Comparison of ENCODE assay signal across 30 cellular contexts in genomic region chr5:1952456-1953099, GRCh38.
DNase-seq lines count a peak whose midpoint lies in the region; ATAC-seq, FAIRE-seq and TF ChIP-seq lines count a peak whose summit lies in the region.
"Had no signal": no experiment of that assay in that cellular context is flagged by ENCODE, and none has a peak within 500 bp of the region (broad histone marks: within the 10 kb centered on the region; RNA-seq: fewer than 3 reads in every experiment).

No MANE protein-coding gene starts in this region.

- H2AFZ ChIP-seq in HCT116 (ENCODE audit: low read depth, low read length, poor library complexity, severe bottlenecking) = no peak overlapping the region

- H3K9me3 ChIP-seq in BLaER1 (no peaks in the 10 kb centered on the region), HCT116 (ENCODE audit: control insufficient read depth in 1 of 2, insufficient read depth in 1 of 2, low read depth in 1 of 2, low read length in 2 of 2) (no peaks in the 10 kb centered on the region)
- H3K9me3 ChIP-seq: prostate gland, SJCRH30, thyroid gland had no signal

- H3K27ac Mint-ChIP-seq in mesothelial cell of epicardium = no peak overlapping the region
- H3K27ac Mint-ChIP-seq: activated B cell treated with CpG ODN at 0.5 μM for 24 hours; activated T-cell treated with anti-CD3 and anti-CD28 coated beads, Interleukin-2, amount 50 U/mL, for 72 hours; CD8-positive, alpha-beta memory T cell; immature natural killer cell; memory B cell; T-cell had no signal

- RAD21 ChIA-PET in HCT116 (lab: Charles Lee; ENCODE audit: low non-redundant PET in 1 of 2, low total read pairs in 2 of 2, uncharacterized antibody in 2 of 2, unreplicated experiment in 2 of 2) = no interaction called here

- no peak overlapping the region for H3K4me3 Mint-ChIP-seq in mesothelial cell of epicardium
- H3K4me3 Mint-ChIP-seq: activated B cell treated with CpG ODN at 0.5 μM for 24 hours; activated T-cell treated with anti-CD3 and anti-CD28 coated beads, Interleukin-2, amount 50 U/mL, for 72 hours; CD8-positive, alpha-beta memory T cell; immature natural killer cell; memory B cell; T-cell had no signal

- no peaks in the 10 kb centered on the region for H3K9me2 ChIP-seq in HCT116 (ENCODE audit: insufficient read depth)

- no peak for DNase-seq in HCT116 (ENCODE audit: low read depth, low spot score)
- DNase-seq in foreskin keratinocyte = no peak
- peak; percentile 75 for DNase-seq in mesenteric fat pad (ENCODE audit: low spot score)
- DNase-seq in mesothelial cell of epicardium (ENCODE audit: low spot score in 2 of 2, unreplicated experiment in 2 of 2) = no peak
- DNase-seq in NCI-H82 treated with DMSO at 0.1 percent for 48 hours (lab: John Stamatoyannopoulos, UW; ENCODE audit: unreplicated experiment) = no peak
- no peak for DNase-seq in urothelium cell line (ENCODE audit: low spot score)
- no peak for DNase-seq in activated CD8-positive, alpha-beta memory T cell treated with anti-CD3 and anti-CD28 coated beads, Interleukin-2, amount 50 U/mL, for 4 hours
- DNase-seq: activated B cell treated with CpG ODN at 0.5 μM for 24 hours; activated CD4-positive, alpha-beta T cell treated with anti-CD3 and anti-CD28 coated beads, Interleukin-2, amount 50 U/mL, for 1 hour; activated naive CD4-positive, alpha-beta T cell treated with Interleukin-2 at 50 U/mL for 16 hours; activated T-cell treated with anti-CD3 and anti-CD28 coated beads, Interleukin-2, amount 50 U/mL, for 72 hours; CD8-positive, alpha-beta memory T cell; DMS153; immature natural killer cell; NCI-H1092; NCI-H1694 treated with DMSO at 0.1 percent for 48 hours; NCI-H446; NCI-H774; SJCRH30; stimulated activated CD4-positive, alpha-beta T cell treated with anti-CD3 and anti-CD28 coated beads, Interleukin-2, amount 100 ng/mL, for 48 hours; T-cell; thyroid gland had no signal

- H3K79me2 ChIP-seq in HCT116 (ENCODE audit: insufficient read depth, low read length) = no peaks in the 10 kb centered on the region

- peak overlapping the region; percentile 49 for H3K4me2 ChIP-seq in BLaER1
- H3K4me2 ChIP-seq in HCT116 (ENCODE audit: low read length) = no peak overlapping the region

- peaks cover 2% of the 10 kb centered on the region for H3K4me1 Mint-ChIP-seq in mesothelial cell of epicardium
- H3K4me1 Mint-ChIP-seq: activated B cell treated with CpG ODN at 0.5 μM for 24 hours; CD8-positive, alpha-beta memory T cell; immature natural killer cell; memory B cell; T-cell had no signal

- no peak for TF ChIP-seq RAD21 in HCT116 (IDR thresholded peaks at IDR 0.05; ENCODE audit: low read depth)

- peaks cover 73% of the 10 kb centered on the region for H3K27me3 Mint-ChIP-seq in mesothelial cell of epicardium (ENCODE audit: low read depth)

- H3K9ac ChIP-seq in BLaER1 (no peak overlapping the region), HCT116 (ENCODE audit: low read length) (no peak overlapping the region)

- H3K4me1 ChIP-seq in BLaER1 (peaks cover 31% of the 10 kb centered on the region), HCT116 (ENCODE audit: control insufficient read depth in 1 of 2, insufficient read depth in 2 of 2, low read length in 2 of 2) (no peaks in the 10 kb centered on the region), foreskin keratinocyte (peaks cover 7% of the 10 kb centered on the region)
- H3K4me1 ChIP-seq: prostate gland, SJCRH30, thyroid gland had no signal

- H3K27me3 ChIP-seq in BLaER1 = peaks cover 30% of the 10 kb centered on the region
- H3K27me3 ChIP-seq in HCT116 (ENCODE audit: insufficient read depth, low read length) = peaks cover 32% of the 10 kb centered on the region; the same call in 1 of the 2 replicates
- no peaks in the 10 kb centered on the region for H3K27me3 ChIP-seq in foreskin keratinocyte
- H3K27me3 ChIP-seq: SJCRH30, thyroid gland had no signal

- ATAC-seq in HCT116 = peak; percentile 54
- no peak for ATAC-seq in foreskin keratinocyte
- ATAC-seq: activated T-cell treated with anti-CD3 and anti-CD28 coated beads, Interleukin-2, amount 50 U/mL, for 72 hours; K562; left lobe of liver; sciatic nerve; T-cell had no signal

- no peak for TF ChIP-seq POLR2A in HCT116 (IDR thresholded peaks at IDR 0.05; ENCODE audit: borderline replicate concordance, extremely low read depth, insufficient read depth, insufficient read length)

- no peak overlapping the region for H3K4me3 ChIP-seq in BLaER1
- H3K4me3 ChIP-seq in HCT116 (replicated peaks in 1 of 2; ENCODE audit: low read depth in 1 of 2, low read length in 2 of 2) = no peak overlapping the region
- H3K4me3 ChIP-seq: K562, prostate gland, SJCRH30, thyroid gland had no signal

- FAIRE-seq in urothelium cell line (lab: Jason Lieb, UNC) = no peak
- FAIRE-seq: frontal cortex, GM12892, K562 had no signal

- no peak for TF ChIP-seq CTCF in HCT116 (IDR thresholded peaks at IDR 0.05 in 2 of 3, conservative IDR thresholded peaks at IDR 0.05 in 1 of 3; ENCODE audit: borderline replicate concordance in 1 of 3, insufficient read depth in 1 of 3, low read depth in 2 of 3, low read length in 2 of 3)
- no peak for TF ChIP-seq CTCF in foreskin keratinocyte (conservative IDR thresholded peaks at IDR 0.05)
- no peak for TF ChIP-seq CTCF in mesothelial cell of epicardium (IDR thresholded peaks at IDR 0.05; ENCODE audit: unreplicated experiment)

- peaks cover 5% of the 10 kb centered on the region for H3K9me3 Mint-ChIP-seq in mesothelial cell of epicardium
- H3K9me3 Mint-ChIP-seq: activated B cell treated with CpG ODN at 0.5 μM for 24 hours; activated T-cell treated with anti-CD3 and anti-CD28 coated beads, Interleukin-2, amount 50 U/mL, for 72 hours; CD8-positive, alpha-beta memory T cell; immature natural killer cell; memory B cell; T-cell had no signal

- POLR2A ChIA-PET in HCT116 (lab: Charles Lee) = no interaction called here

- no TSS peak for BruUV-seq in HCT116 (replicated peaks; lab: Mats Ljungman, UMichigan)

- H3K27ac ChIP-seq in BLaER1 (no peak overlapping the region), HCT116 (ENCODE audit: low read depth, low read length) (no peak overlapping the region), foreskin keratinocyte (peak overlapping the region; percentile 46)
- H3K27ac ChIP-seq: prostate gland, SJCRH30, thyroid gland had no signal

- CTCF ChIA-PET in HCT116 (lab: Charles Lee) = no interaction called here

- intact Hi-C loops in HCT116 (cut with micrococcal nuclease) = no loop called here

- no peaks in the 10 kb centered on the region for H3K36me3 Mint-ChIP-seq in mesothelial cell of epicardium
- H3K36me3 Mint-ChIP-seq: CD8-positive, alpha-beta memory T cell; immature natural killer cell; memory B cell; T-cell had no signal

- no peaks in the 10 kb centered on the region for H3K36me3 ChIP-seq in BLaER1
- no peaks in the 10 kb centered on the region for H3K36me3 ChIP-seq in HCT116 (ENCODE audit: control insufficient read depth in 1 of 2, insufficient read depth in 2 of 2, low read length in 2 of 2)
- H3K36me3 ChIP-seq: prostate gland, SJCRH30, thyroid gland had no signal

- H4K20me1 ChIP-seq in BLaER1 (no peaks in the 10 kb centered on the region), HCT116 (ENCODE audit: insufficient read depth) (no peaks in the 10 kb centered on the region)

TF ChIP-seq in HCT116, 20 proteins besides CTCF, POLR2A, EP300 and RAD21:
- no peak for TF ChIP-seq TCF7L2 (IDR thresholded peaks at IDR 0.05; ENCODE audit: borderline replicate concordance, extremely low read depth, insufficient read depth, insufficient read length)
- TF ChIP-seq, protein P1, sequence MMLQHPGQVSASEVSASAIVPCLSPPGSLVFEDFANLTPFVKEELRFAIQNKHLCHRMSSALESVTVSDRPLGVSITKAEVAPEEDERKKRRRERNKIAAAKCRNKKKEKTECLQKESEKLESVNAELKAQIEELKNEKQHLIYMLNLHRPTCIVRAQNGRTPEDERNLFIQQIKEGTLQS (IDR thresholded peaks at IDR 0.05) = no peak
- TF ChIP-seq YY1 (IDR thresholded peaks at IDR 0.05; ENCODE audit: extremely low read depth, insufficient replicate concordance, low read depth, low read length) = no peak
- no peak for TF ChIP-seq EZH2 (IDR thresholded peaks at IDR 0.05)
- no peak for TF ChIP-seq SRF (IDR thresholded peaks at IDR 0.05; ENCODE audit: low read depth)
